ENCODE assay signal across 7 cellular contexts in genomic region chr6:42891199-42891722, GRCh38. TPM values are rescaled to one million over a fixed set of nuclear protein-coding genes. Genes with fewer than 3 reads are reported as not detected.
DNase-seq lines count a peak whose midpoint lies in the region; ATAC-seq and TF ChIP-seq lines count a peak whose summit lies in the region.

No MANE protein-coding gene starts in this region.

- 0 out of 2 replicates have a peak overlapping the region, but pooled peaks have one; percentile 3 for H2AK5ac ChIP-seq in IMR-90 (ENCODE audit: low read depth, low read length)

- in situ Hi-C loops in IMR-90 (cut with MboI; ENCODE audit: low sequenced_read_pairs): loop anchor here (25.0 kb wide), 1 partner anchor 804 kb away; no protein-coding TSS in a partner anchor

- H3K23ac ChIP-seq in IMR-90 (ENCODE audit: low read depth, low read length): peak overlapping the region; percentile 10

- CTCF ChIA-PET in IMR-90 (lab: Yijun Ruan, JAX): interaction anchor here (0.6 to 1.3 kb wide), 2 partner anchors 157 to 230 kb away, joined by 3 read pairs; no protein-coding TSS in a partner anchor

- no peaks in the 10 kb centered on the region for H3K9me3 ChIP-seq in IMR-90 (ENCODE audit: control insufficient read depth, insufficient read depth, low read length)
- no peaks in the 10 kb centered on the region for H3K9me3 ChIP-seq in adipocyte (ENCODE audit: control insufficient read depth, low read length)
- H3K9me3 ChIP-seq in subcutaneous abdominal adipose tissue (ENCODE audit: control insufficient read depth in 5 of 5, low read length in 5 of 5): no peaks in the 10 kb centered on the region

- no peak overlapping the region for H3K18ac ChIP-seq in IMR-90 (ENCODE audit: low read depth, low read length)

- intact Hi-C loops in IMR-90 (cut with micrococcal nuclease): loop anchor here (10.0 kb wide), 1 partner anchor 816 kb away; no protein-coding TSS in a partner anchor

- H3K27ac ChIP-seq in IMR-90 (ENCODE audit: insufficient read depth, low read length): peak overlapping the region; percentile 87
- H3K27ac ChIP-seq in subcutaneous abdominal adipose tissue (ENCODE audit: low read depth, low read length): peak overlapping the region; percentile 88

- no peak overlapping the region for H2BK15ac ChIP-seq in IMR-90 (ENCODE audit: low read depth, low read length)

- H2AK9ac ChIP-seq in IMR-90 (replicated peaks; ENCODE audit: low read depth, low read length, poor library complexity): peak overlapping the region; percentile 100

- H4K8ac ChIP-seq in IMR-90 (ENCODE audit: low read depth in 2 of 2, low read length in 2 of 2): peak overlapping the region; percentile 75 to 85

- no peak for ATAC-seq in IMR-90 (ENCODE audit: low read depth)
- no peak for ATAC-seq in GM21529 (IDR thresholded peaks at IDR 0.05; ENCODE audit: unreplicated experiment)

- peak overlapping the region; percentile 69 for H3K4ac ChIP-seq in IMR-90 (ENCODE audit: low read depth, low read length)

- H4K91ac ChIP-seq in IMR-90 (ENCODE audit: insufficient read depth, low read depth, low read length): peak overlapping the region; percentile 64; the same call in 1 of the 2 replicates

- POLR2A ChIA-PET in IMR-90 (lab: Charles Lee; ENCODE audit: unreplicated experiment): no interaction called here

- no peak overlapping the region for H2BK20ac ChIP-seq in IMR-90 (ENCODE audit: low read depth, low read length)

- H3K9me1 ChIP-seq in IMR-90 (ENCODE audit: insufficient read depth, low read length): no peaks in the 10 kb centered on the region

- H3K36me3 ChIP-seq in IMR-90 (ENCODE audit: control insufficient read depth, insufficient read depth, low read length) (peaks cover 3% of the 10 kb centered on the region; the same call in 1 of the 2 replicates), adipocyte (ENCODE audit: control insufficient read depth, insufficient read depth, low read length, severe bottlenecking) (peaks cover 13% of the 10 kb centered on the region), kidney epithelial cell (ENCODE audit: control insufficient read depth, insufficient read depth, low read length) (no peaks in the 10 kb centered on the region), subcutaneous abdominal adipose tissue (ENCODE audit: control insufficient read depth in 5 of 5, insufficient read depth in 5 of 5, low read length in 5 of 5) (peaks cover 0 to 7% (median 4%) of the 10 kb centered on the region in 5 donors)

- H2BK5ac ChIP-seq in IMR-90 (ENCODE audit: low read depth, low read length, poor library complexity, severe bottlenecking): peak overlapping the region; percentile 52

- BruUV-seq in IMR-90 (replicated peaks; lab: Mats Ljungman, UMichigan): no TSS peak

- dilution Hi-C loops in IMR-90 (cut with HindIII; ENCODE audit: low sequenced_read_pairs, unreplicated experiment): no loop called here

- H3K79me1 ChIP-seq in IMR-90 (ENCODE audit: low read depth in 1 of 2, low read length in 2 of 2): peaks cover 6 to 7% of the 10 kb centered on the region in 2 experiments; a peak in 3 of 4 replicates

- H3K9ac ChIP-seq in IMR-90 (ENCODE audit: low read depth, low read length) (peak overlapping the region; percentile 61), adipocyte (ENCODE audit: low read length) (peak overlapping the region; percentile 97), subcutaneous abdominal adipose tissue (ENCODE audit: low read length in 5 of 5) (peak overlapping the region; percentile 63 to 97 (median 89))

- peak overlapping the region; percentile 5; the same call in 1 of the 2 replicates for H4K5ac ChIP-seq in IMR-90 (ENCODE audit: low read depth, low read length)

- H3K4me2 ChIP-seq in IMR-90 (ENCODE audit: low read depth, low read length): peak overlapping the region; percentile 51

- H3K4me3 ChIP-seq in IMR-90 (ENCODE audit: insufficient read depth, low read depth, low read length) (peak overlapping the region; percentile 66), adipocyte (ENCODE audit: low read length) (peak overlapping the region; percentile 90), kidney epithelial cell (ENCODE audit: low read depth, low read length) (peak overlapping the region; percentile 69), subcutaneous abdominal adipose tissue (ENCODE audit: low read depth in 1 of 5, low read length in 5 of 5) (peak overlapping the region; percentile 79 to 99 (median 87))

- TF ChIP-seq RAD21 in IMR-90 (IDR thresholded peaks at IDR 0.05; ENCODE audit: low read length): no peak

- H3K4me1 ChIP-seq in IMR-90 (ENCODE audit: control insufficient read depth, insufficient read depth, low read length) (peaks cover 3% of the 10 kb centered on the region; the same call in 1 of the 2 replicates), adipocyte (ENCODE audit: control insufficient read depth, insufficient read depth, low read length) (peaks cover 9% of the 10 kb centered on the region), subcutaneous abdominal adipose tissue (ENCODE audit: control insufficient read depth in 5 of 5, insufficient read depth in 5 of 5, low read length in 5 of 5) (peaks cover 4 to 16% (median 15%) of the 10 kb centered on the region in 5 donors)

- 42% methylated on average over 8 of the region's 17 CpGs; no CpG with 5 or more reads in 1 of the 2 experiments for WGBS in IMR-90 (ENCODE audit: extremely low coverage in 2 of 2, insufficient read length in 1 of 2), 2 experiments

- H2BK120ac ChIP-seq in IMR-90 (ENCODE audit: low read depth, low read length): peak overlapping the region; percentile 9; the same call in 1 of the 2 replicates

- DNase-seq in IMR-90: no peak
- no peak for DNase-seq in adipocyte (ENCODE audit: low read depth)
- DNase-seq in kidney epithelial cell (ENCODE audit: low read depth): no peak
- no peak for DNase-seq in cerebellum (ENCODE audit: low spot score)
- DNase-seq in NCI-H1930 (lab: John Stamatoyannopoulos, UW): no peak

- TF ChIP-seq POLR2A in IMR-90 (IDR thresholded peaks at IDR 0.05; ENCODE audit: low read depth, low read length): no peak

- peak overlapping the region; percentile 99 for H2AFZ ChIP-seq in IMR-90 (replicated peaks; ENCODE audit: low read length, poor library complexity)

- peaks cover 3% of the 10 kb centered on the region; the same call in 1 of the 2 replicates for H4K20me1 ChIP-seq in IMR-90 (ENCODE audit: insufficient read depth, low read length)

- peak overlapping the region; percentile 76; the same call in 1 of the 2 replicates for H3K14ac ChIP-seq in IMR-90 (replicated peaks; ENCODE audit: low read depth, low read length)

- no peak overlapping the region for H3K56ac ChIP-seq in IMR-90 (ENCODE audit: extremely low read depth, insufficient read depth, low read length)

- TF ChIP-seq CTCF in IMR-90 (conservative IDR thresholded peaks at IDR 0.05; ENCODE audit: low read depth, low read length) (no peak), kidney epithelial cell (IDR thresholded peaks at IDR 0.05; ENCODE audit: insufficient read depth, low read length, poor library complexity, severe bottlenecking) (no peak)

- H3K27me3 ChIP-seq in IMR-90 (ENCODE audit: control insufficient read depth, insufficient read depth, low read length) (no peaks in the 10 kb centered on the region), adipocyte (replicated peaks; ENCODE audit: control insufficient read depth, insufficient read depth, low read length) (no peaks in the 10 kb centered on the region), kidney epithelial cell (ENCODE audit: control insufficient read depth, insufficient read depth, low read length) (no peaks in the 10 kb centered on the region), subcutaneous abdominal adipose tissue (ENCODE audit: control insufficient read depth in 5 of 5, insufficient read depth in 4 of 5, low read length in 5 of 5) (no peaks in the 10 kb centered on the region)

TF ChIP-seq in IMR-90, 13 proteins besides CTCF, POLR2A, EP300 and RAD21:
- TF ChIP-seq SMC3 (IDR thresholded peaks at IDR 0.05; ENCODE audit: low read depth, low read length): no peak
- TF ChIP-seq NFE2L2 (IDR thresholded peaks at IDR 0.05; ENCODE audit: low read depth, low read length): no peak
- TF ChIP-seq CHD1 (IDR thresholded peaks at IDR 0.05; ENCODE audit: low read depth, low read length): no peak
- TF ChIP-seq RCOR1 (IDR thresholded peaks at IDR 0.05; ENCODE audit: insufficient replicate concordance, low read length): no peak
- no peak for TF ChIP-seq CEBPB (IDR thresholded peaks at IDR 0.05; ENCODE audit: low read depth, low read length)
- TF ChIP-seq USF2 (IDR thresholded peaks at IDR 0.05; ENCODE audit: low read depth, low read length): no peak
- TF ChIP-seq BHLHE40 (IDR thresholded peaks at IDR 0.05; ENCODE audit: low read depth, low read length): no peak
- TF ChIP-seq MXI1 (IDR thresholded peaks at IDR 0.05; ENCODE audit: borderline replicate concordance, low read depth, low read length): no peak
- no peak for TF ChIP-seq RFX5 (IDR thresholded peaks at IDR 0.05; ENCODE audit: low read depth, low read length)
- no peak for TF ChIP-seq MAFK (IDR thresholded peaks at IDR 0.05; ENCODE audit: low read depth, low read length)
- no peak for TF ChIP-seq MAZ (IDR thresholded peaks at IDR 0.05; ENCODE audit: borderline replicate concordance, low read depth, low read length)
TF ChIP-seq in IMR-90: peak in this region for 0.

RNA-seq across cellular contexts. Expression of gene RPL7L1, which starts 11.8 kb away (rescaled TPM):
- total RNA-seq in IMR-90 (2012; rRNA removed) (112 and 125 TPM in 2 replicates), kidney epithelial cell (107 and 113 TPM in 2 replicates), cerebellum (81.9 TPM)
- 31.3 and 43.0 TPM in 2 replicates for polyA plus RNA-seq in IMR-90 (2012; rRNA removed)
- 10.1 and 18.2 TPM in 2 replicates for polyA plus RNA-seq in IMR-90 (2012; cell fraction: cytosol; rRNA removed)
- 3.2 and 12.8 TPM in 2 replicates for polyA plus RNA-seq in IMR-90 (2012; cell fraction: nucleus; rRNA removed; ENCODE audit: low replicate concordance)

RNA-seq across cellular contexts. Expression of gene PTCRA, which starts 24.6 kb away (rescaled TPM):
- total RNA-seq in IMR-90 (2012; rRNA removed): not detected in 2 replicates
- polyA plus RNA-seq in IMR-90 (2012; rRNA removed): not detected in 2 replicates
- not detected in 2 replicates for polyA plus RNA-seq in IMR-90 (2012; cell fraction: cytosol; rRNA removed)
- polyA plus RNA-seq in IMR-90 (2012; cell fraction: nucleus; rRNA removed; ENCODE audit: low replicate concordance): not detected in 2 replicates
- not detected in 2 replicates for total RNA-seq in kidney epithelial cell
- not detected for total RNA-seq in cerebellum

RNA-seq across cellular contexts. Expression of gene CNPY3, which starts 38.0 kb away (rescaled TPM):
- total RNA-seq in IMR-90 (2012; rRNA removed): 13.3 and 15.3 TPM in 2 replicates
- 39.2 and 39.8 TPM in 2 replicates for polyA plus RNA-seq in IMR-90 (2012; rRNA removed)
- polyA plus RNA-seq in IMR-90 (2012; cell fraction: cytosol; rRNA removed): 28.5 and 36.8 TPM in 2 replicates
- 17.9 and 22.1 TPM in 2 replicates for polyA plus RNA-seq in IMR-90 (2012; cell fraction: nucleus; rRNA removed; ENCODE audit: low replicate concordance)
- total RNA-seq in kidney epithelial cell: 56.5 and 57.8 TPM in 2 replicates
- total RNA-seq in cerebellum: 18.9 TPM
